1 cellular context compared by ENCODE assay signal in the genomic region with DNA sequence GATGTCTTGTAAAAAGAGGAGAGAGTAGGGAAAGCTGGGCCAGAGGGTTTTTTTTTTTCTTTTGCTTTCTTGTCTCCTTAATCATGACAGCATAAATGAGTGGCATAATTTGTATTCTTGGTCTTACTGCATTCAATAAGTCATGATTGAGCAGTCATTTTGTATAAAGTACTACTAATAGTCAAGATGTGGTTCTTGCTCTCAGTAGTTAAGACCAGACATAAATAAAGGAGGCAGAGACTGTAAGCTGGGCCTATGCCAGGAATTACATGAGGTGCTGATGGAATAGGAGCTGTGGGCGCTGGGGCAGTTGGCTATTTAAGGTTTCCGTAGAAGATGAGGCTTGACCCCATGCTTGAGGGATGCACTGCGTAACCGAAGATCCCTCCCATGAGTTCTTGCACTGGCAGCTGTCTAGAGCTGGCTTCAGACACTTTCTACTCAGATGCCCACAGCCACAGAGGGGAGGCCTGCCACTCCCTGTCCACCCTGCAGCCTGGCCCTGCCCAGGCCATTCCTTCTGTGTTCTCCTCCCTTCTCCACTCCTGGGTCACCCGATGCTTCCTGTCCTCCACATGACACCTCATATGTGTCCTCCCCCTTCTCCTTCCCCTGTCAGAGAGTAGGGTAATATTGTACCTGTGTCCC.
TF ChIP-seq lines count a peak whose summit lies in the region.

No MANE protein-coding gene starts in this region.

TF ChIP-seq in Ishikawa, 13 proteins besides CTCF, POLR2A, EP300 and RAD21 (continued from another document):
- TF ChIP-seq, protein P1, sequence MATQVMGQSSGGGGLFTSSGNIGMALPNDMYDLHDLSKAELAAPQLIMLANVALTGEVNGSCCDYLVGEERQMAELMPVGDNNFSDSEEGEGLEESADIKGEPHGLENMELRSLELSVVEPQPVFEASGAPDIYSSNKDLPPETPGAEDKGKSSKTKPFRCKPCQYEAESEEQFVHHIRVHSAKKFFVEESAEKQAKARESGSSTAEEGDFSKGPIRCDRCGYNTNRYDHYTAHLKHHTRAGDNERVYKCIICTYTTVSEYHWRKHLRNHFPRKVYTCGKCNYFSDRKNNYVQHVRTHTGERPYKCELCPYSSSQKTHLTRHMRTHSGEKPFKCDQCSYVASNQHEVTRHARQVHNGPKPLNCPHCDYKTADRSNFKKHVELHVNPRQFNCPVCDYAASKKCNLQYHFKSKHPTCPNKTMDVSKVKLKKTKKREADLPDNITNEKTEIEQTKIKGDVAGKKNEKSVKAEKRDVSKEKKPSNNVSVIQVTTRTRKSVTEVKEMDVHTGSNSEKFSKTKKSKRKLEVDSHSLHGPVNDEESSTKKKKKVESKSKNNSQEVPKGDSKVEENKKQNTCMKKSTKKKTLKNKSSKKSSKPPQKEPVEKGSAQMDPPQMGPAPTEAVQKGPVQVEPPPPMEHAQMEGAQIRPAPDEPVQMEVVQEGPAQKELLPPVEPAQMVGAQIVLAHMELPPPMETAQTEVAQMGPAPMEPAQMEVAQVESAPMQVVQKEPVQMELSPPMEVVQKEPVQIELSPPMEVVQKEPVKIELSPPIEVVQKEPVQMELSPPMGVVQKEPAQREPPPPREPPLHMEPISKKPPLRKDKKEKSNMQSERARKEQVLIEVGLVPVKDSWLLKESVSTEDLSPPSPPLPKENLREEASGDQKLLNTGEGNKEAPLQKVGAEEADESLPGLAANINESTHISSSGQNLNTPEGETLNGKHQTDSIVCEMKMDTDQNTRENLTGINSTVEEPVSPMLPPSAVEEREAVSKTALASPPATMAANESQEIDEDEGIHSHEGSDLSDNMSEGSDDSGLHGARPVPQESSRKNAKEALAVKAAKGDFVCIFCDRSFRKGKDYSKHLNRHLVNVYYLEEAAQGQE (IDR thresholded peaks at IDR 0.05; ENCODE audit: low read depth): no peak
- TF ChIP-seq FOXM1 (IDR thresholded peaks at IDR 0.05; ENCODE audit: borderline replicate concordance, low read depth) (peak; percentile 76), TEAD4 (IDR thresholded peaks at IDR 0.05) (peak; percentile 58), CEBPB (IDR thresholded peaks at IDR 0.05) (peak; percentile 39), YY1 (IDR thresholded peaks at IDR 0.05; ENCODE audit: low read depth) (no peak), CREB1 (IDR thresholded peaks at IDR 0.05; ENCODE audit: low read depth) (no peak), TAF1 (IDR thresholded peaks at IDR 0.05; ENCODE audit: low read depth) (no peak)
